In genomic region chr7:26087321-26088091, GRCh38 we compare ENCODE assay signal across 32 cellular contexts.
DNase-seq lines count a peak whose midpoint lies in the region; ATAC-seq, FAIRE-seq and TF ChIP-seq lines count a peak whose summit lies in the region.
"Had no signal": no experiment of that assay in that cellular context is flagged by ENCODE, and none has a peak within 500 bp of the region (broad histone marks: within the 10 kb centered on the region; RNA-seq: fewer than 3 reads in every experiment).

No MANE protein-coding gene starts in this region.

- ATAC-seq in IMR-90 (ENCODE audit: low read depth) (0 out of 2 replicates have a peak, but pooled peaks have one; percentile 15), HG03457 (IDR thresholded peaks at IDR 0.05; ENCODE audit: unreplicated experiment) (no peak), pancreas (no peak)
- ATAC-seq: activated CD4-positive, alpha-beta T cell treated with anti-CD3 and anti-CD28 coated beads for 36 hours; activated CD8-positive, alpha-beta T cell treated with anti-CD3 and anti-CD28 coated beads for 36 hours had no signal

- BruUV-seq in IMR-90 (replicated peaks; lab: Mats Ljungman, UMichigan) = no TSS peak

- H3K4me3 Mint-ChIP-seq in glutamatergic neuron (ENCODE audit: unreplicated experiment) = no peak overlapping the region
- H3K4me3 Mint-ChIP-seq: activated CD4-positive, alpha-beta T cell treated with anti-CD3 and anti-CD28 coated beads for 36 hours; activated CD8-positive, alpha-beta T cell treated with anti-CD3 and anti-CD28 coated beads for 36 hours; activated naive CD4-positive, alpha-beta T cell treated with anti-CD3 and anti-CD28 coated beads for 36 hours; CD4-positive, alpha-beta T cell; immature natural killer cell; nephron progenitor cell had no signal

- CTCF ChIA-PET in IMR-90 (lab: Yijun Ruan, JAX) = no interaction called here

- no peak overlapping the region for H4K91ac ChIP-seq in IMR-90 (ENCODE audit: insufficient read depth, low read depth, low read length)

- H3K9me3 ChIP-seq in IMR-90 (ENCODE audit: control insufficient read depth, insufficient read depth, low read length) (no peaks in the 10 kb centered on the region), adipocyte (ENCODE audit: control insufficient read depth, low read length) (no peaks in the 10 kb centered on the region), pancreas (no peaks in the 10 kb centered on the region), ovary (no peaks in the 10 kb centered on the region)
- H3K9me3 ChIP-seq: Peyer's patch had no signal

- in situ Hi-C loops in IMR-90 (cut with MboI; ENCODE audit: low sequenced_read_pairs) = loop anchor here (25.0 kb wide), 1 partner anchor 575 kb away; no protein-coding TSS in a partner anchor

- no peak overlapping the region for H3K4ac ChIP-seq in IMR-90 (ENCODE audit: low read depth, low read length)

- FAIRE-seq in pancreas (lab: Jason Lieb, UNC) = no peak
- FAIRE-seq: A204.1, D721Med, GM18507, GM19239, H54 had no signal

- H3K79me1 ChIP-seq in IMR-90 (ENCODE audit: low read depth in 1 of 2, low read length in 2 of 2) = no peaks in the 10 kb centered on the region

- no peak overlapping the region for H4K5ac ChIP-seq in IMR-90 (ENCODE audit: low read depth, low read length)

- H3K27ac Mint-ChIP-seq in glutamatergic neuron (ENCODE audit: unreplicated experiment) = peak overlapping the region; percentile 60
- H3K27ac Mint-ChIP-seq: activated CD4-positive, alpha-beta T cell treated with anti-CD3 and anti-CD28 coated beads for 36 hours; activated CD8-positive, alpha-beta T cell treated with anti-CD3 and anti-CD28 coated beads for 36 hours; activated naive CD4-positive, alpha-beta T cell treated with anti-CD3 and anti-CD28 coated beads for 36 hours; CD4-positive, alpha-beta T cell; immature natural killer cell; nephron progenitor cell had no signal

- H3K9me1 ChIP-seq in IMR-90 (ENCODE audit: insufficient read depth, low read length) = no peaks in the 10 kb centered on the region

- no peak for TF ChIP-seq RAD21 in IMR-90 (IDR thresholded peaks at IDR 0.05; ENCODE audit: low read length)

- H2BK120ac ChIP-seq in IMR-90 (ENCODE audit: low read depth, low read length) = no peak overlapping the region

- no peak overlapping the region for H2BK5ac ChIP-seq in IMR-90 (ENCODE audit: low read depth, low read length, poor library complexity, severe bottlenecking)

- no peak overlapping the region for H3K9ac ChIP-seq in IMR-90 (ENCODE audit: low read depth, low read length)
- H3K9ac ChIP-seq in adipocyte (ENCODE audit: low read length) = no peak overlapping the region

- H3K14ac ChIP-seq in IMR-90 (replicated peaks; ENCODE audit: low read depth, low read length) = no peak overlapping the region

- DNase-seq in AG10803 (ENCODE audit: low read depth) (peak; percentile 8), IMR-90 (no peak), adipocyte (ENCODE audit: low read depth) (peak; percentile 4), glutamatergic neuron (no peak), UCSD-AML1 (lab: John Stamatoyannopoulos, UW; ENCODE audit: unreplicated experiment) (no peak), pancreas (no peak), ovary (no peak)
- DNase-seq: activated CD4-positive, alpha-beta T cell treated with anti-CD3 and anti-CD28 coated beads for 36 hours; activated CD8-positive, alpha-beta memory T cell treated with anti-CD3 and anti-CD28 coated beads, Interleukin-2, amount 50 U/mL, for 48 hours; activated CD8-positive, alpha-beta T cell treated with anti-CD3 and anti-CD28 coated beads for 36 hours; activated naive CD4-positive, alpha-beta T cell treated with anti-CD3 and anti-CD28 coated beads for 36 hours; amniotic stem cell; CD4-positive, alpha-beta T cell; hippocampal formation; immature natural killer cell; NCI-H1930; NCI-H345; NCI-H748 treated with DMSO at 0.1 percent for 48 hours; nephron progenitor cell; Peyer's patch; retina; SIG-M5; stimulated activated naive CD4-positive, alpha-beta T cell; SW 1271 had no signal

- H2BK20ac ChIP-seq in IMR-90 (ENCODE audit: low read depth, low read length) = no peak overlapping the region

- TF ChIP-seq POLR2A in IMR-90 (IDR thresholded peaks at IDR 0.05; ENCODE audit: low read depth, low read length) (no peak), ovary (IDR thresholded peaks at IDR 0.05) (no peak)

- no peak for TF ChIP-seq EP300 in ovary (IDR thresholded peaks at IDR 0.05)

- H2BK15ac ChIP-seq in IMR-90 (ENCODE audit: low read depth, low read length) = no peak overlapping the region

- WGBS in IMR-90 (ENCODE audit: extremely low coverage in 2 of 2, insufficient read length in 1 of 2), 2 experiments = 83% methylated on average over 1 of the region's 7 CpGs; no CpG with 5 or more reads in 1 of the 2 experiments
- 85 to 87% methylated on average over 7 of the region's 7 CpGs for WGBS in pancreas, 2 donors
- WGBS in ovary, 3 donors = 80 to 87% (median 82%) methylated on average over 7 of the region's 7 CpGs

- H3K56ac ChIP-seq in IMR-90 (ENCODE audit: extremely low read depth, insufficient read depth, low read length) = no peak overlapping the region

- dilution Hi-C loops in IMR-90 (cut with HindIII; ENCODE audit: low sequenced_read_pairs, unreplicated experiment) = no loop called here

- intact Hi-C loops in IMR-90 (cut with micrococcal nuclease) = no loop called here
- intact Hi-C loops in pancreas (cut with DNase I) = loop anchor here in 1 of 3 donors (5.0 kb wide), 1 partner anchor 275 kb away; no protein-coding TSS in a partner anchor
- intact Hi-C loops in ovary (cut with DNase I) = loop anchor here in 3 of 4 donors (10.0 kb wide), 2 partner anchors 267 to 277 kb away; no protein-coding TSS in a partner anchor

- POLR2A ChIA-PET in IMR-90 (lab: Charles Lee; ENCODE audit: unreplicated experiment) = no interaction called here

- H3K36me3 ChIP-seq in IMR-90 (ENCODE audit: control insufficient read depth, insufficient read depth, low read length) (no peaks in the 10 kb centered on the region), adipocyte (ENCODE audit: control insufficient read depth, insufficient read depth, low read length, severe bottlenecking) (no peaks in the 10 kb centered on the region), pancreas (no peaks in the 10 kb centered on the region), ovary (no peaks in the 10 kb centered on the region)
- H3K36me3 ChIP-seq: Peyer's patch had no signal

- TF ChIP-seq CTCF in AG10803 (conservative IDR thresholded peaks at IDR 0.05; ENCODE audit: low read length) (no peak), IMR-90 (conservative IDR thresholded peaks at IDR 0.05; ENCODE audit: low read depth, low read length) (no peak), glutamatergic neuron (IDR thresholded peaks at IDR 0.05; ENCODE audit: partially characterized antibody, unreplicated experiment) (no peak), pancreas (IDR thresholded peaks at IDR 0.05) (no peak), ovary (IDR thresholded peaks at IDR 0.05) (no peak)

- no peak overlapping the region for H3K4me2 ChIP-seq in IMR-90 (ENCODE audit: low read depth, low read length)

- no peak overlapping the region for H3K18ac ChIP-seq in IMR-90 (ENCODE audit: low read depth, low read length)

- no peak overlapping the region for H4K8ac ChIP-seq in IMR-90 (ENCODE audit: low read depth in 2 of 2, low read length in 2 of 2)

- no peak overlapping the region for H3K4me3 ChIP-seq in AG10803 (ENCODE audit: low read length)
- H3K4me3 ChIP-seq in IMR-90 (ENCODE audit: insufficient read depth, low read depth, low read length) = no peak overlapping the region
- no peak overlapping the region for H3K4me3 ChIP-seq in adipocyte (ENCODE audit: low read length)
- H3K4me3 ChIP-seq in pancreas = no peak overlapping the region
- no peak overlapping the region for H3K4me3 ChIP-seq in ovary
- H3K4me3 ChIP-seq: Peyer's patch, skin epidermis had no signal

- H3K36me3 Mint-ChIP-seq in glutamatergic neuron (ENCODE audit: unreplicated experiment) = peaks cover 6% of the 10 kb centered on the region
- H3K36me3 Mint-ChIP-seq: immature natural killer cell had no signal

- H2AK5ac ChIP-seq in IMR-90 (ENCODE audit: low read depth, low read length) = no peak overlapping the region

- H3K27me3 Mint-ChIP-seq in glutamatergic neuron (ENCODE audit: unreplicated experiment) = peaks cover 2% of the 10 kb centered on the region
- H3K27me3 Mint-ChIP-seq: activated CD8-positive, alpha-beta T cell treated with anti-CD3 and anti-CD28 coated beads for 36 hours; CD4-positive, alpha-beta T cell had no signal

- peaks cover 32% of the 10 kb centered on the region for H3K4me1 Mint-ChIP-seq in glutamatergic neuron (ENCODE audit: low read depth, unreplicated experiment)

- H3K27ac ChIP-seq in IMR-90 (ENCODE audit: insufficient read depth, low read length) (no peak overlapping the region), pancreas (no peak overlapping the region), ovary (no peak overlapping the region)
- H3K27ac ChIP-seq: Peyer's patch, VCaP had no signal

- no peak overlapping the region for H3K23ac ChIP-seq in IMR-90 (ENCODE audit: low read depth, low read length)

- H3K27me3 ChIP-seq in IMR-90 (ENCODE audit: control insufficient read depth, insufficient read depth, low read length) = peaks cover 14% of the 10 kb centered on the region
- peaks cover 4% of the 10 kb centered on the region for H3K27me3 ChIP-seq in adipocyte (replicated peaks; ENCODE audit: control insufficient read depth, insufficient read depth, low read length)
- H3K27me3 ChIP-seq in pancreas = no peaks in the 10 kb centered on the region
- no peaks in the 10 kb centered on the region for H3K27me3 ChIP-seq in ovary
- H3K27me3 ChIP-seq: Peyer's patch had no signal

- H4K20me1 ChIP-seq in IMR-90 (ENCODE audit: insufficient read depth, low read length) = no peaks in the 10 kb centered on the region

- no peak overlapping the region for H2AK9ac ChIP-seq in IMR-90 (replicated peaks; ENCODE audit: low read depth, low read length, poor library complexity)

- no peaks in the 10 kb centered on the region for H3K4me1 ChIP-seq in IMR-90 (ENCODE audit: control insufficient read depth, insufficient read depth, low read length)
- H3K4me1 ChIP-seq in adipocyte (ENCODE audit: control insufficient read depth, insufficient read depth, low read length) = peaks cover 9% of the 10 kb centered on the region
- no peaks in the 10 kb centered on the region for H3K4me1 ChIP-seq in pancreas
- no peaks in the 10 kb centered on the region for H3K4me1 ChIP-seq in ovary (ENCODE audit: insufficient read depth)

- peaks cover 4% of the 10 kb centered on the region for H3K9me3 Mint-ChIP-seq in glutamatergic neuron (ENCODE audit: unreplicated experiment)
- H3K9me3 Mint-ChIP-seq: activated CD8-positive, alpha-beta T cell treated with anti-CD3 and anti-CD28 coated beads for 36 hours; activated naive CD4-positive, alpha-beta T cell treated with anti-CD3 and anti-CD28 coated beads for 36 hours; CD4-positive, alpha-beta T cell; immature natural killer cell; nephron progenitor cell had no signal

- no peak overlapping the region for H2AFZ ChIP-seq in IMR-90 (replicated peaks; ENCODE audit: low read length, poor library complexity)

TF ChIP-seq in IMR-90, 13 proteins besides CTCF, POLR2A, EP300 and RAD21 (continues in another document):
- no peak for TF ChIP-seq RFX5 (IDR thresholded peaks at IDR 0.05; ENCODE audit: low read depth, low read length)
- no peak for TF ChIP-seq MAZ (IDR thresholded peaks at IDR 0.05; ENCODE audit: borderline replicate concordance, low read depth, low read length)

Comparison
In these comparisons a context has a peak if more than half of its experiments do, and no peak if none do; other contexts are left out.
1. DNase-seq: peak in AG10803 (single experiment) and adipocyte (single experiment); none in IMR-90 (single experiment), glutamatergic neuron (single experiment), UCSD-AML1 (single experiment), pancreas (0 of 6) and ovary (0 of 5).